Comparison of ENCODE assay signal across 1 cellular context in the genomic region with DNA sequence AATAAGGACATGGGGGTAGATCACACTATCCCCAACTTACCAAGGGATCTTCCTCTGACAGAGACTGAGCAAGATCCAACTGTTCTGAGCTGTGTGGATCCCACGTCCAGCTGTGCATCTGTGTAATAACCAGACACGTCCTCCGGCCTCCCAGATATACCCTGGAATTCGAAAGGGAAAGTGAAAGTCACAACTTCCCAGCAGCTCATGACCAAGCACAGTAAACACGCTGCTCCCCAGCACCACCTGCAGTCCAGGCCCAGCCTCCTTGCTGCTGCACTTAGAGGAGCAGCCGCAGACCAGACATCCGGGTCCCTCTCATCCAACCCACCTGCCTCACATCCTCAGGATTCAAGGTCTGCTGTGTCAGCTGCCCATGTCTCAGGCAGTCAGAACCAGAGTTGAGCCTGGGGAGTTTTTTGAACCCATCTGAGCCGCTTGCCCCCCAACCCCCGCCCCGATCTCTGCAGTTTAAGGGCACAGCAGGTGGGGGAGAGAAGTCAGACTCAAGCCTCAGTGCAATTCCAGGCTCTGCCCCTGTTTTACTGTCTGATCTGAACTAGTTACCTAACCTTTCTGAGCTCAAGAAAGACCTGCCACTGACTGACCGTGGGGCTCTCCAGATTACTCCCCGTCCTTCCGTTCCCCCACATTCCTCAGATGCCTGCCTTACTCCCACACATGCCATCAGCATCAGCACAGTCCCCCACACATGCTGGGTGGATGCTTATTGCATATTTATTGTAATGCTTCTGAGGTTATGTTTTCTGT.
TF ChIP-seq lines count a peak whose summit lies in the region.

A gene with protein sequence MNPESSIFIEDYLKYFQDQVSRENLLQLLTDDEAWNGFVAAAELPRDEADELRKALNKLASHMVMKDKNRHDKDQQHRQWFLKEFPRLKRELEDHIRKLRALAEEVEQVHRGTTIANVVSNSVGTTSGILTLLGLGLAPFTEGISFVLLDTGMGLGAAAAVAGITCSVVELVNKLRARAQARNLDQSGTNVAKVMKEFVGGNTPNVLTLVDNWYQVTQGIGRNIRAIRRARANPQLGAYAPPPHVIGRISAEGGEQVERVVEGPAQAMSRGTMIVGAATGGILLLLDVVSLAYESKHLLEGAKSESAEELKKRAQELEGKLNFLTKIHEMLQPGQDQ (minus strand): TSS at position 127 of the 771 bp plus-strand sequence. CDS start 6,365 bp downstream, outside the sequence.

TF ChIP-seq in HepG2, 621 proteins besides CTCF, POLR2A, EP300 and RAD21 (continued from another document and continues in another):
- TF ChIP-seq, protein P1, sequence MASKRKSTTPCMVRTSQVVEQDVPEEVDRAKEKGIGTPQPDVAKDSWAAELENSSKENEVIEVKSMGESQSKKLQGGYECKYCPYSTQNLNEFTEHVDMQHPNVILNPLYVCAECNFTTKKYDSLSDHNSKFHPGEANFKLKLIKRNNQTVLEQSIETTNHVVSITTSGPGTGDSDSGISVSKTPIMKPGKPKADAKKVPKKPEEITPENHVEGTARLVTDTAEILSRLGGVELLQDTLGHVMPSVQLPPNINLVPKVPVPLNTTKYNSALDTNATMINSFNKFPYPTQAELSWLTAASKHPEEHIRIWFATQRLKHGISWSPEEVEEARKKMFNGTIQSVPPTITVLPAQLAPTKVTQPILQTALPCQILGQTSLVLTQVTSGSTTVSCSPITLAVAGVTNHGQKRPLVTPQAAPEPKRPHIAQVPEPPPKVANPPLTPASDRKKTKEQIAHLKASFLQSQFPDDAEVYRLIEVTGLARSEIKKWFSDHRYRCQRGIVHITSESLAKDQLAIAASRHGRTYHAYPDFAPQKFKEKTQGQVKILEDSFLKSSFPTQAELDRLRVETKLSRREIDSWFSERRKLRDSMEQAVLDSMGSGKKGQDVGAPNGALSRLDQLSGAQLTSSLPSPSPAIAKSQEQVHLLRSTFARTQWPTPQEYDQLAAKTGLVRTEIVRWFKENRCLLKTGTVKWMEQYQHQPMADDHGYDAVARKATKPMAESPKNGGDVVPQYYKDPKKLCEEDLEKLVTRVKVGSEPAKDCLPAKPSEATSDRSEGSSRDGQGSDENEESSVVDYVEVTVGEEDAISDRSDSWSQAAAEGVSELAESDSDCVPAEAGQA (IDR thresholded peaks at IDR 0.05; ENCODE audit: low read depth), result no peak
- TF ChIP-seq, protein P1 (CRISPR knock-in tag; IDR thresholded peaks at IDR 0.05; ENCODE audit: borderline replicate concordance), result no peak
- TF ChIP-seq, protein P2, sequence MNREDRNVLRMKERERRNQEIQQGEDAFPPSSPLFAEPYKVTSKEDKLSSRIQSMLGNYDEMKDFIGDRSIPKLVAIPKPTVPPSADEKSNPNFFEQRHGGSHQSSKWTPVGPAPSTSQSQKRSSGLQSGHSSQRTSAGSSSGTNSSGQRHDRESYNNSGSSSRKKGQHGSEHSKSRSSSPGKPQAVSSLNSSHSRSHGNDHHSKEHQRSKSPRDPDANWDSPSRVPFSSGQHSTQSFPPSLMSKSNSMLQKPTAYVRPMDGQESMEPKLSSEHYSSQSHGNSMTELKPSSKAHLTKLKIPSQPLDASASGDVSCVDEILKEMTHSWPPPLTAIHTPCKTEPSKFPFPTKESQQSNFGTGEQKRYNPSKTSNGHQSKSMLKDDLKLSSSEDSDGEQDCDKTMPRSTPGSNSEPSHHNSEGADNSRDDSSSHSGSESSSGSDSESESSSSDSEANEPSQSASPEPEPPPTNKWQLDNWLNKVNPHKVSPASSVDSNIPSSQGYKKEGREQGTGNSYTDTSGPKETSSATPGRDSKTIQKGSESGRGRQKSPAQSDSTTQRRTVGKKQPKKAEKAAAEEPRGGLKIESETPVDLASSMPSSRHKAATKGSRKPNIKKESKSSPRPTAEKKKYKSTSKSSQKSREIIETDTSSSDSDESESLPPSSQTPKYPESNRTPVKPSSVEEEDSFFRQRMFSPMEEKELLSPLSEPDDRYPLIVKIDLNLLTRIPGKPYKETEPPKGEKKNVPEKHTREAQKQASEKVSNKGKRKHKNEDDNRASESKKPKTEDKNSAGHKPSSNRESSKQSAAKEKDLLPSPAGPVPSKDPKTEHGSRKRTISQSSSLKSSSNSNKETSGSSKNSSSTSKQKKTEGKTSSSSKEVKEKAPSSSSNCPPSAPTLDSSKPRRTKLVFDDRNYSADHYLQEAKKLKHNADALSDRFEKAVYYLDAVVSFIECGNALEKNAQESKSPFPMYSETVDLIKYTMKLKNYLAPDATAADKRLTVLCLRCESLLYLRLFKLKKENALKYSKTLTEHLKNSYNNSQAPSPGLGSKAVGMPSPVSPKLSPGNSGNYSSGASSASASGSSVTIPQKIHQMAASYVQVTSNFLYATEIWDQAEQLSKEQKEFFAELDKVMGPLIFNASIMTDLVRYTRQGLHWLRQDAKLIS (CRISPR knock-in tag; IDR thresholded peaks at IDR 0.05), result no peak
- TF ChIP-seq ZNF264 (CRISPR knock-in tag; IDR thresholded peaks at IDR 0.05), result no peak; the same call in 1 of the 2 replicates
- no peak; the same call in 1 of the 2 replicates for TF ChIP-seq MEIS2 (CRISPR knock-in tag; IDR thresholded peaks at IDR 0.05)
- TF ChIP-seq, protein P3, sequence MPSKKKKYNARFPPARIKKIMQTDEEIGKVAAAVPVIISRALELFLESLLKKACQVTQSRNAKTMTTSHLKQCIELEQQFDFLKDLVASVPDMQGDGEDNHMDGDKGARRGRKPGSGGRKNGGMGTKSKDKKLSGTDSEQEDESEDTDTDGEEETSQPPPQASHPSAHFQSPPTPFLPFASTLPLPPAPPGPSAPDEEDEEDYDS (CRISPR knock-in tag; IDR thresholded peaks at IDR 0.05), result peak; percentile 97
- TF ChIP-seq, protein P4, sequence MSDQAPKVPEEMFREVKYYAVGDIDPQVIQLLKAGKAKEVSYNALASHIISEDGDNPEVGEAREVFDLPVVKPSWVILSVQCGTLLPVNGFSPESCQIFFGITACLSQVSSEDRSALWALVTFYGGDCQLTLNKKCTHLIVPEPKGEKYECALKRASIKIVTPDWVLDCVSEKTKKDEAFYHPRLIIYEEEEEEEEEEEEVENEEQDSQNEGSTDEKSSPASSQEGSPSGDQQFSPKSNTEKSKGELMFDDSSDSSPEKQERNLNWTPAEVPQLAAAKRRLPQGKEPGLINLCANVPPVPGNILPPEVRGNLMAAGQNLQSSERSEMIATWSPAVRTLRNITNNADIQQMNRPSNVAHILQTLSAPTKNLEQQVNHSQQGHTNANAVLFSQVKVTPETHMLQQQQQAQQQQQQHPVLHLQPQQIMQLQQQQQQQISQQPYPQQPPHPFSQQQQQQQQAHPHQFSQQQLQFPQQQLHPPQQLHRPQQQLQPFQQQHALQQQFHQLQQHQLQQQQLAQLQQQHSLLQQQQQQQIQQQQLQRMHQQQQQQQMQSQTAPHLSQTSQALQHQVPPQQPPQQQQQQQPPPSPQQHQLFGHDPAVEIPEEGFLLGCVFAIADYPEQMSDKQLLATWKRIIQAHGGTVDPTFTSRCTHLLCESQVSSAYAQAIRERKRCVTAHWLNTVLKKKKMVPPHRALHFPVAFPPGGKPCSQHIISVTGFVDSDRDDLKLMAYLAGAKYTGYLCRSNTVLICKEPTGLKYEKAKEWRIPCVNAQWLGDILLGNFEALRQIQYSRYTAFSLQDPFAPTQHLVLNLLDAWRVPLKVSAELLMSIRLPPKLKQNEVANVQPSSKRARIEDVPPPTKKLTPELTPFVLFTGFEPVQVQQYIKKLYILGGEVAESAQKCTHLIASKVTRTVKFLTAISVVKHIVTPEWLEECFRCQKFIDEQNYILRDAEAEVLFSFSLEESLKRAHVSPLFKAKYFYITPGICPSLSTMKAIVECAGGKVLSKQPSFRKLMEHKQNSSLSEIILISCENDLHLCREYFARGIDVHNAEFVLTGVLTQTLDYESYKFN (CRISPR knock-in tag; conservative IDR thresholded peaks at IDR 0.05), result peak; percentile 51
- TF ChIP-seq, protein P5, sequence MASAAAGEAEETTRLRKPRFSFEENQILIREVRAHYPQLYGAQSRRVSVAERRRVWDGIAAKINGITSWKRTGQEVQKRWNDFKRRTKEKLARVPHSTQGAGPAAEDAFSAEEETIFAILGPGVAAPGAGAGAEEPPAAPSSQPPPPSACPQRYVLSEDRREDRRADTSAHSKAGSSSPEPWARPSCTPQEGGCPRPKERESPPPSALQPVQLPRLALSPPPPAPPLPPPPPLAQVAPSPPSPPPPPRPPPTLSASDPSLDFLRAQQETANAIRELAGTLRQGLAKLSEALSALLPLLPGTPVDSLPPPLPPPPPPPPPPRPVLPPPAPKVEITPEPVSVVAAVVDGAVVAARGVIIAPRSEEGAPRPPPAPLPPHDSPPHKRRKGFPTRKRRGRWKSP (CRISPR knock-in tag; IDR thresholded peaks at IDR 0.05), result peak; percentile 69; the same call in 1 of the 2 replicates
- TF ChIP-seq, protein P6, sequence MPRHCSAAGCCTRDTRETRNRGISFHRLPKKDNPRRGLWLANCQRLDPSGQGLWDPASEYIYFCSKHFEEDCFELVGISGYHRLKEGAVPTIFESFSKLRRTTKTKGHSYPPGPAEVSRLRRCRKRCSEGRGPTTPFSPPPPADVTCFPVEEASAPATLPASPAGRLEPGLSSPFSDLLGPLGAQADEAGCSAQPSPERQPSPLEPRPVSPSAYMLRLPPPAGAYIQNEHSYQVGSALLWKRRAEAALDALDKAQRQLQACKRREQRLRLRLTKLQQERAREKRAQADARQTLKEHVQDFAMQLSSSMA (CRISPR knock-in tag; IDR thresholded peaks at IDR 0.05), result no peak
- peak; percentile 86; the same call in 1 of the 2 replicates for TF ChIP-seq REPIN1 (CRISPR knock-in tag; IDR thresholded peaks at IDR 0.05; ENCODE audit: borderline replicate concordance, low read depth)
- no peak for TF ChIP-seq GABPA (IDR thresholded peaks at IDR 0.05; ENCODE audit: low read depth, low read length)
- peak; percentile 63 for TF ChIP-seq GABPA (CRISPR knock-in tag; IDR thresholded peaks at IDR 0.05; ENCODE audit: low read depth)
- TF ChIP-seq ZNF570 (CRISPR knock-in tag; IDR thresholded peaks at IDR 0.05; ENCODE audit: borderline replicate concordance), result no peak
- peak; percentile 89 for TF ChIP-seq TARDBP (CRISPR knock-in tag; IDR thresholded peaks at IDR 0.05)
- TF ChIP-seq U2AF1 (optimal IDR thresholded peaks at IDR 0.05; ENCODE audit: low read depth, low read length), result no peak
- TF ChIP-seq ZSCAN30 (CRISPR knock-in tag; IDR thresholded peaks at IDR 0.05), result no peak
- TF ChIP-seq ZBTB7A (CRISPR knock-in tag; IDR thresholded peaks at IDR 0.05), result no peak
- TF ChIP-seq, protein P7, sequence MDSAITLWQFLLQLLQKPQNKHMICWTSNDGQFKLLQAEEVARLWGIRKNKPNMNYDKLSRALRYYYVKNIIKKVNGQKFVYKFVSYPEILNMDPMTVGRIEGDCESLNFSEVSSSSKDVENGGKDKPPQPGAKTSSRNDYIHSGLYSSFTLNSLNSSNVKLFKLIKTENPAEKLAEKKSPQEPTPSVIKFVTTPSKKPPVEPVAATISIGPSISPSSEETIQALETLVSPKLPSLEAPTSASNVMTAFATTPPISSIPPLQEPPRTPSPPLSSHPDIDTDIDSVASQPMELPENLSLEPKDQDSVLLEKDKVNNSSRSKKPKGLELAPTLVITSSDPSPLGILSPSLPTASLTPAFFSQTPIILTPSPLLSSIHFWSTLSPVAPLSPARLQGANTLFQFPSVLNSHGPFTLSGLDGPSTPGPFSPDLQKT (CRISPR knock-in tag; IDR thresholded peaks at IDR 0.05; ENCODE audit: borderline replicate concordance), result no peak
- no peak for TF ChIP-seq PRPF4 (IDR thresholded peaks at IDR 0.05; ENCODE audit: low read depth, low read length, poor library complexity, severe bottlenecking)
- no peak for TF ChIP-seq SMARCC2 (IDR thresholded peaks at IDR 0.05)
- no peak for TF ChIP-seq ZNF562 (CRISPR knock-in tag; IDR thresholded peaks at IDR 0.05; ENCODE audit: borderline replicate concordance)
- TF ChIP-seq, protein P8, sequence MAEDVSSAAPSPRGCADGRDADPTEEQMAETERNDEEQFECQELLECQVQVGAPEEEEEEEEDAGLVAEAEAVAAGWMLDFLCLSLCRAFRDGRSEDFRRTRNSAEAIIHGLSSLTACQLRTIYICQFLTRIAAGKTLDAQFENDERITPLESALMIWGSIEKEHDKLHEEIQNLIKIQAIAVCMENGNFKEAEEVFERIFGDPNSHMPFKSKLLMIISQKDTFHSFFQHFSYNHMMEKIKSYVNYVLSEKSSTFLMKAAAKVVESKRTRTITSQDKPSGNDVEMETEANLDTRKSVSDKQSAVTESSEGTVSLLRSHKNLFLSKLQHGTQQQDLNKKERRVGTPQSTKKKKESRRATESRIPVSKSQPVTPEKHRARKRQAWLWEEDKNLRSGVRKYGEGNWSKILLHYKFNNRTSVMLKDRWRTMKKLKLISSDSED (CRISPR knock-in tag; IDR thresholded peaks at IDR 0.05), result no peak
- TF ChIP-seq JARID2 (CRISPR knock-in tag; IDR thresholded peaks at IDR 0.05; ENCODE audit: insufficient replicate concordance), result no peak
- TF ChIP-seq ZNF652 (CRISPR knock-in tag; IDR thresholded peaks at IDR 0.05; ENCODE audit: borderline replicate concordance, low read depth), result no peak
- TF ChIP-seq, protein P9, sequence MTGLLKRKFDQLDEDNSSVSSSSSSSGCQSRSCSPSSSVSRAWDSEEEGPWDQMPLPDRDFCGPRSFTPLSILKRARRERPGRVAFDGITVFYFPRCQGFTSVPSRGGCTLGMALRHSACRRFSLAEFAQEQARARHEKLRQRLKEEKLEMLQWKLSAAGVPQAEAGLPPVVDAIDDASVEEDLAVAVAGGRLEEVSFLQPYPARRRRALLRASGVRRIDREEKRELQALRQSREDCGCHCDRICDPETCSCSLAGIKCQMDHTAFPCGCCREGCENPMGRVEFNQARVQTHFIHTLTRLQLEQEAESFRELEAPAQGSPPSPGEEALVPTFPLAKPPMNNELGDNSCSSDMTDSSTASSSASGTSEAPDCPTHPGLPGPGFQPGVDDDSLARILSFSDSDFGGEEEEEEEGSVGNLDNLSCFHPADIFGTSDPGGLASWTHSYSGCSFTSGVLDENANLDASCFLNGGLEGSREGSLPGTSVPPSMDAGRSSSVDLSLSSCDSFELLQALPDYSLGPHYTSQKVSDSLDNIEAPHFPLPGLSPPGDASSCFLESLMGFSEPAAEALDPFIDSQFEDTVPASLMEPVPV (CRISPR knock-in tag; IDR thresholded peaks at IDR 0.05), result peak; percentile 53; the same call in 1 of the 2 replicates
